1 cellular context compared by ENCODE assay signal in the genomic region with DNA sequence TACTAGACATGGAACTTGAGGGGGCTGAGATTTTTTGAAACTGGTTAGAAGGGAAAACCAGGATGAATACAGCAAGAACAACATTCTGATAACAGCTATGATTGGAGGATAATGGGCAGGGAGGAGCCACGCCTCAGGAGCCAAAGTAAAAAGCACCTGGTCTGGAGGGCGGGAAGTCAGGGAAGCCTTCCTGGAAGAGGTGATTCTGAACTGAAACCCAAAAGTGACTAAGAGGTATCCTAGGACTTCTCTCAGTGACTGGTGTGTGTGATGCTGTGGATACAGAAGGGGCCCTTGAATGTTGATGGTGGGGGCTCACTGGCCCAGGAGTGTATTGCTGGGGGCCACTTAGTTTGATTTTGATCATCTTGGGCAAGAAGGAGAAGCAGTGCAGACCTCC.
TF ChIP-seq lines count a peak whose summit lies in the region.

No MANE protein-coding gene starts in this region.

TF ChIP-seq in K562, 482 proteins besides CTCF, POLR2A, EP300 and RAD21 (continued from another document and continues in another):
- TF ChIP-seq RCOR1 (IDR thresholded peaks at IDR 0.05; ENCODE audit: borderline replicate concordance in 1 of 2, low read depth in 2 of 2, low read length in 2 of 2) (peak in 1 of 2 experiments; percentile 77; a peak in 2 of 4 replicates), MYBL2 (IDR thresholded peaks at IDR 0.05; ENCODE audit: low read depth) (no peak), MYBL2 (CRISPR knock-in tag; IDR thresholded peaks at IDR 0.05; ENCODE audit: borderline replicate concordance) (no peak), PTBP1 (IDR thresholded peaks at IDR 0.05; ENCODE audit: low read depth, low read length) (0 out of 2 replicates have a peak, but pooled peaks have one; percentile 53), SPI1 (IDR thresholded peaks at IDR 0.05; ENCODE audit: borderline replicate concordance, low read depth, low read length) (no peak), HMG20A (CRISPR knock-in tag; conservative IDR thresholded peaks at IDR 0.05) (no peak), BRF1 (IDR thresholded peaks at IDR 0.05; ENCODE audit: borderline replicate concordance, extremely low read depth, insufficient read length) (no peak), BRCA1 (IDR thresholded peaks at IDR 0.05) (no peak), BRCA1 (CRISPR knock-in tag; IDR thresholded peaks at IDR 0.05) (no peak), NCOA2 (IDR thresholded peaks at IDR 0.05; ENCODE audit: partially characterized antibody in 2 of 2) (no peak), OTX1 (CRISPR knock-in tag; IDR thresholded peaks at IDR 0.05) (no peak), ZSCAN32 (CRISPR knock-in tag; IDR thresholded peaks at IDR 0.05) (no peak), ZNF282 (CRISPR knock-in tag; IDR thresholded peaks at IDR 0.05) (no peak), KLF13 (tag; IDR thresholded peaks at IDR 0.05; ENCODE audit: borderline replicate concordance, low read depth) (no peak), PML (IDR thresholded peaks at IDR 0.05; ENCODE audit: low read length) (no peak), SP1 (CRISPR knock-in tag; IDR thresholded peaks at IDR 0.05) (no peak), ASH1L (IDR thresholded peaks at IDR 0.05; ENCODE audit: borderline replicate concordance, low read depth, partially characterized antibody) (no peak), HMG20B (CRISPR knock-in tag; IDR thresholded peaks at IDR 0.05) (no peak), NR1H2 (CRISPR knock-in tag; IDR thresholded peaks at IDR 0.05) (no peak), ESRRB (CRISPR knock-in tag; IDR thresholded peaks at IDR 0.05; ENCODE audit: borderline replicate concordance) (no peak), TBP (optimal IDR thresholded peaks at IDR 0.05; ENCODE audit: low read depth, low read length) (no peak)
- TF ChIP-seq, protein P1, sequence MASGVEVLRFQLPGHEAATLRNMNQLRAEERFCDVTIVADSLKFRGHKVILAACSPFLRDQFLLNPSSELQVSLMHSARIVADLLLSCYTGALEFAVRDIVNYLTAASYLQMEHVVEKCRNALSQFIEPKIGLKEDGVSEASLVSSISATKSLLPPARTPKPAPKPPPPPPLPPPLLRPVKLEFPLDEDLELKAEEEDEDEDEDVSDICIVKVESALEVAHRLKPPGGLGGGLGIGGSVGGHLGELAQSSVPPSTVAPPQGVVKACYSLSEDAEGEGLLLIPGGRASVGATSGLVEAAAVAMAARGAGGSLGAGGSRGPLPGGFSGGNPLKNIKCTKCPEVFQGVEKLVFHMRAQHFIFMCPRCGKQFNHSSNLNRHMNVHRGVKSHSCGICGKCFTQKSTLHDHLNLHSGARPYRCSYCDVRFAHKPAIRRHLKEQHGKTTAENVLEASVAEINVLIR (CRISPR knock-in tag; IDR thresholded peaks at IDR 0.05) = no peak
- TF ChIP-seq, protein P2, sequence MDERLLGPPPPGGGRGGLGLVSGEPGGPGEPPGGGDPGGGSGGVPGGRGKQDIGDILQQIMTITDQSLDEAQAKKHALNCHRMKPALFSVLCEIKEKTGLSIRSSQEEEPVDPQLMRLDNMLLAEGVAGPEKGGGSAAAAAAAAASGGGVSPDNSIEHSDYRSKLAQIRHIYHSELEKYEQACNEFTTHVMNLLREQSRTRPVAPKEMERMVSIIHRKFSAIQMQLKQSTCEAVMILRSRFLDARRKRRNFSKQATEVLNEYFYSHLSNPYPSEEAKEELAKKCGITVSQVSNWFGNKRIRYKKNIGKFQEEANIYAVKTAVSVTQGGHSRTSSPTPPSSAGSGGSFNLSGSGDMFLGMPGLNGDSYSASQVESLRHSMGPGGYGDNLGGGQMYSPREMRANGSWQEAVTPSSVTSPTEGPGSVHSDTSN (CRISPR knock-in tag; IDR thresholded peaks at IDR 0.05; ENCODE audit: low read depth) = no peak
- TF ChIP-seq, protein P2 (tag; conservative IDR thresholded peaks at IDR 0.05; ENCODE audit: low read depth) = no peak
- TF ChIP-seq, protein P3, sequence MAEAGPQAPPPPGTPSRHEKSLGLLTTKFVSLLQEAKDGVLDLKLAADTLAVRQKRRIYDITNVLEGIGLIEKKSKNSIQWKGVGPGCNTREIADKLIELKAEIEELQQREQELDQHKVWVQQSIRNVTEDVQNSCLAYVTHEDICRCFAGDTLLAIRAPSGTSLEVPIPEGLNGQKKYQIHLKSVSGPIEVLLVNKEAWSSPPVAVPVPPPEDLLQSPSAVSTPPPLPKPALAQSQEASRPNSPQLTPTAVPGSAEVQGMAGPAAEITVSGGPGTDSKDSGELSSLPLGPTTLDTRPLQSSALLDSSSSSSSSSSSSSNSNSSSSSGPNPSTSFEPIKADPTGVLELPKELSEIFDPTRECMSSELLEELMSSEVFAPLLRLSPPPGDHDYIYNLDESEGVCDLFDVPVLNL (CRISPR knock-in tag; IDR thresholded peaks at IDR 0.05; ENCODE audit: low read depth) = no peak
- TF ChIP-seq, protein P4, sequence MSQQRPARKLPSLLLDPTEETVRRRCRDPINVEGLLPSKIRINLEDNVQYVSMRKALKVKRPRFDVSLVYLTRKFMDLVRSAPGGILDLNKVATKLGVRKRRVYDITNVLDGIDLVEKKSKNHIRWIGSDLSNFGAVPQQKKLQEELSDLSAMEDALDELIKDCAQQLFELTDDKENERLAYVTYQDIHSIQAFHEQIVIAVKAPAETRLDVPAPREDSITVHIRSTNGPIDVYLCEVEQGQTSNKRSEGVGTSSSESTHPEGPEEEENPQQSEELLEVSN (IDR thresholded peaks at IDR 0.05; ENCODE audit: borderline replicate concordance in 1 of 2, extremely low read depth in 1 of 2, insufficient read depth in 1 of 2, insufficient read length in 1 of 2, low read depth in 1 of 2, low read length in 1 of 2, poor library complexity in 1 of 2, severe bottlenecking in 1 of 2) = peak in 1 of 2 experiments; percentile 42
- TF ChIP-seq, protein P5, sequence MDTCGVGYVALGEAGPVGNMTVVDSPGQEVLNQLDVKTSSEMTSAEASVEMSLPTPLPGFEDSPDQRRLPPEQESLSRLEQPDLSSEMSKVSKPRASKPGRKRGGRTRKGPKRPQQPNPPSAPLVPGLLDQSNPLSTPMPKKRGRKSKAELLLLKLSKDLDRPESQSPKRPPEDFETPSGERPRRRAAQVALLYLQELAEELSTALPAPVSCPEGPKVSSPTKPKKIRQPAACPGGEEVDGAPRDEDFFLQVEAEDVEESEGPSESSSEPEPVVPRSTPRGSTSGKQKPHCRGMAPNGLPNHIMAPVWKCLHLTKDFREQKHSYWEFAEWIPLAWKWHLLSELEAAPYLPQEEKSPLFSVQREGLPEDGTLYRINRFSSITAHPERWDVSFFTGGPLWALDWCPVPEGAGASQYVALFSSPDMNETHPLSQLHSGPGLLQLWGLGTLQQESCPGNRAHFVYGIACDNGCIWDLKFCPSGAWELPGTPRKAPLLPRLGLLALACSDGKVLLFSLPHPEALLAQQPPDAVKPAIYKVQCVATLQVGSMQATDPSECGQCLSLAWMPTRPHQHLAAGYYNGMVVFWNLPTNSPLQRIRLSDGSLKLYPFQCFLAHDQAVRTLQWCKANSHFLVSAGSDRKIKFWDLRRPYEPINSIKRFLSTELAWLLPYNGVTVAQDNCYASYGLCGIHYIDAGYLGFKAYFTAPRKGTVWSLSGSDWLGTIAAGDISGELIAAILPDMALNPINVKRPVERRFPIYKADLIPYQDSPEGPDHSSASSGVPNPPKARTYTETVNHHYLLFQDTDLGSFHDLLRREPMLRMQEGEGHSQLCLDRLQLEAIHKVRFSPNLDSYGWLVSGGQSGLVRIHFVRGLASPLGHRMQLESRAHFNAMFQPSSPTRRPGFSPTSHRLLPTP (IDR thresholded peaks at IDR 0.05; ENCODE audit: borderline replicate concordance, extremely low read depth, insufficient read length) = peak; percentile 34
- TF ChIP-seq, protein P6, sequence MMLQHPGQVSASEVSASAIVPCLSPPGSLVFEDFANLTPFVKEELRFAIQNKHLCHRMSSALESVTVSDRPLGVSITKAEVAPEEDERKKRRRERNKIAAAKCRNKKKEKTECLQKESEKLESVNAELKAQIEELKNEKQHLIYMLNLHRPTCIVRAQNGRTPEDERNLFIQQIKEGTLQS (IDR thresholded peaks at IDR 0.05) = no peak
- TF ChIP-seq, protein P6 (CRISPR knock-in tag; conservative IDR thresholded peaks at IDR 0.05) = no peak
- TF ChIP-seq, protein P7, sequence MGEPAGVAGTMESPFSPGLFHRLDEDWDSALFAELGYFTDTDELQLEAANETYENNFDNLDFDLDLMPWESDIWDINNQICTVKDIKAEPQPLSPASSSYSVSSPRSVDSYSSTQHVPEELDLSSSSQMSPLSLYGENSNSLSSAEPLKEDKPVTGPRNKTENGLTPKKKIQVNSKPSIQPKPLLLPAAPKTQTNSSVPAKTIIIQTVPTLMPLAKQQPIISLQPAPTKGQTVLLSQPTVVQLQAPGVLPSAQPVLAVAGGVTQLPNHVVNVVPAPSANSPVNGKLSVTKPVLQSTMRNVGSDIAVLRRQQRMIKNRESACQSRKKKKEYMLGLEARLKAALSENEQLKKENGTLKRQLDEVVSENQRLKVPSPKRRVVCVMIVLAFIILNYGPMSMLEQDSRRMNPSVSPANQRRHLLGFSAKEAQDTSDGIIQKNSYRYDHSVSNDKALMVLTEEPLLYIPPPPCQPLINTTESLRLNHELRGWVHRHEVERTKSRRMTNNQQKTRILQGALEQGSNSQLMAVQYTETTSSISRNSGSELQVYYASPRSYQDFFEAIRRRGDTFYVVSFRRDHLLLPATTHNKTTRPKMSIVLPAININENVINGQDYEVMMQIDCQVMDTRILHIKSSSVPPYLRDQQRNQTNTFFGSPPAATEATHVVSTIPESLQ (CRISPR knock-in tag; IDR thresholded peaks at IDR 0.05) = no peak
- TF ChIP-seq, protein P8, sequence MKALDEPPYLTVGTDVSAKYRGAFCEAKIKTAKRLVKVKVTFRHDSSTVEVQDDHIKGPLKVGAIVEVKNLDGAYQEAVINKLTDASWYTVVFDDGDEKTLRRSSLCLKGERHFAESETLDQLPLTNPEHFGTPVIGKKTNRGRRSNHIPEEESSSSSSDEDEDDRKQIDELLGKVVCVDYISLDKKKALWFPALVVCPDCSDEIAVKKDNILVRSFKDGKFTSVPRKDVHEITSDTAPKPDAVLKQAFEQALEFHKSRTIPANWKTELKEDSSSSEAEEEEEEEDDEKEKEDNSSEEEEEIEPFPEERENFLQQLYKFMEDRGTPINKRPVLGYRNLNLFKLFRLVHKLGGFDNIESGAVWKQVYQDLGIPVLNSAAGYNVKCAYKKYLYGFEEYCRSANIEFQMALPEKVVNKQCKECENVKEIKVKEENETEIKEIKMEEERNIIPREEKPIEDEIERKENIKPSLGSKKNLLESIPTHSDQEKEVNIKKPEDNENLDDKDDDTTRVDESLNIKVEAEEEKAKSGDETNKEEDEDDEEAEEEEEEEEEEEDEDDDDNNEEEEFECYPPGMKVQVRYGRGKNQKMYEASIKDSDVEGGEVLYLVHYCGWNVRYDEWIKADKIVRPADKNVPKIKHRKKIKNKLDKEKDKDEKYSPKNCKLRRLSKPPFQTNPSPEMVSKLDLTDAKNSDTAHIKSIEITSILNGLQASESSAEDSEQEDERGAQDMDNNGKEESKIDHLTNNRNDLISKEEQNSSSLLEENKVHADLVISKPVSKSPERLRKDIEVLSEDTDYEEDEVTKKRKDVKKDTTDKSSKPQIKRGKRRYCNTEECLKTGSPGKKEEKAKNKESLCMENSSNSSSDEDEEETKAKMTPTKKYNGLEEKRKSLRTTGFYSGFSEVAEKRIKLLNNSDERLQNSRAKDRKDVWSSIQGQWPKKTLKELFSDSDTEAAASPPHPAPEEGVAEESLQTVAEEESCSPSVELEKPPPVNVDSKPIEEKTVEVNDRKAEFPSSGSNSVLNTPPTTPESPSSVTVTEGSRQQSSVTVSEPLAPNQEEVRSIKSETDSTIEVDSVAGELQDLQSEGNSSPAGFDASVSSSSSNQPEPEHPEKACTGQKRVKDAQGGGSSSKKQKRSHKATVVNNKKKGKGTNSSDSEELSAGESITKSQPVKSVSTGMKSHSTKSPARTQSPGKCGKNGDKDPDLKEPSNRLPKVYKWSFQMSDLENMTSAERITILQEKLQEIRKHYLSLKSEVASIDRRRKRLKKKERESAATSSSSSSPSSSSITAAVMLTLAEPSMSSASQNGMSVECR (CRISPR knock-in tag; IDR thresholded peaks at IDR 0.05) = no peak
- TF ChIP-seq, protein P9, sequence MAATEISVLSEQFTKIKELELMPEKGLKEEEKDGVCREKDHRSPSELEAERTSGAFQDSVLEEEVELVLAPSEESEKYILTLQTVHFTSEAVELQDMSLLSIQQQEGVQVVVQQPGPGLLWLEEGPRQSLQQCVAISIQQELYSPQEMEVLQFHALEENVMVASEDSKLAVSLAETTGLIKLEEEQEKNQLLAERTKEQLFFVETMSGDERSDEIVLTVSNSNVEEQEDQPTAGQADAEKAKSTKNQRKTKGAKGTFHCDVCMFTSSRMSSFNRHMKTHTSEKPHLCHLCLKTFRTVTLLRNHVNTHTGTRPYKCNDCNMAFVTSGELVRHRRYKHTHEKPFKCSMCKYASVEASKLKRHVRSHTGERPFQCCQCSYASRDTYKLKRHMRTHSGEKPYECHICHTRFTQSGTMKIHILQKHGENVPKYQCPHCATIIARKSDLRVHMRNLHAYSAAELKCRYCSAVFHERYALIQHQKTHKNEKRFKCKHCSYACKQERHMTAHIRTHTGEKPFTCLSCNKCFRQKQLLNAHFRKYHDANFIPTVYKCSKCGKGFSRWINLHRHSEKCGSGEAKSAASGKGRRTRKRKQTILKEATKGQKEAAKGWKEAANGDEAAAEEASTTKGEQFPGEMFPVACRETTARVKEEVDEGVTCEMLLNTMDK (IDR thresholded peaks at IDR 0.05; ENCODE audit: borderline replicate concordance, insufficient read depth, low read depth, low read length, poor library complexity, severe bottlenecking) = no peak
- TF ChIP-seq, protein P10, sequence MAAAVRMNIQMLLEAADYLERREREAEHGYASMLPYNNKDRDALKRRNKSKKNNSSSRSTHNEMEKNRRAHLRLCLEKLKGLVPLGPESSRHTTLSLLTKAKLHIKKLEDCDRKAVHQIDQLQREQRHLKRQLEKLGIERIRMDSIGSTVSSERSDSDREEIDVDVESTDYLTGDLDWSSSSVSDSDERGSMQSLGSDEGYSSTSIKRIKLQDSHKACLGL (CRISPR knock-in tag; IDR thresholded peaks at IDR 0.05; ENCODE audit: borderline replicate concordance, poor library complexity, severe bottlenecking) = no peak
- TF ChIP-seq, protein P11, sequence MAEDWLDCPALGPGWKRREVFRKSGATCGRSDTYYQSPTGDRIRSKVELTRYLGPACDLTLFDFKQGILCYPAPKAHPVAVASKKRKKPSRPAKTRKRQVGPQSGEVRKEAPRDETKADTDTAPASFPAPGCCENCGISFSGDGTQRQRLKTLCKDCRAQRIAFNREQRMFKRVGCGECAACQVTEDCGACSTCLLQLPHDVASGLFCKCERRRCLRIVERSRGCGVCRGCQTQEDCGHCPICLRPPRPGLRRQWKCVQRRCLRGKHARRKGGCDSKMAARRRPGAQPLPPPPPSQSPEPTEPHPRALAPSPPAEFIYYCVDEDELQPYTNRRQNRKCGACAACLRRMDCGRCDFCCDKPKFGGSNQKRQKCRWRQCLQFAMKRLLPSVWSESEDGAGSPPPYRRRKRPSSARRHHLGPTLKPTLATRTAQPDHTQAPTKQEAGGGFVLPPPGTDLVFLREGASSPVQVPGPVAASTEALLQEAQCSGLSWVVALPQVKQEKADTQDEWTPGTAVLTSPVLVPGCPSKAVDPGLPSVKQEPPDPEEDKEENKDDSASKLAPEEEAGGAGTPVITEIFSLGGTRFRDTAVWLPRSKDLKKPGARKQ (CRISPR knock-in tag; IDR thresholded peaks at IDR 0.05) = no peak
